Comparison of ENCODE assay signal across 8 cellular contexts in the genomic region with DNA sequence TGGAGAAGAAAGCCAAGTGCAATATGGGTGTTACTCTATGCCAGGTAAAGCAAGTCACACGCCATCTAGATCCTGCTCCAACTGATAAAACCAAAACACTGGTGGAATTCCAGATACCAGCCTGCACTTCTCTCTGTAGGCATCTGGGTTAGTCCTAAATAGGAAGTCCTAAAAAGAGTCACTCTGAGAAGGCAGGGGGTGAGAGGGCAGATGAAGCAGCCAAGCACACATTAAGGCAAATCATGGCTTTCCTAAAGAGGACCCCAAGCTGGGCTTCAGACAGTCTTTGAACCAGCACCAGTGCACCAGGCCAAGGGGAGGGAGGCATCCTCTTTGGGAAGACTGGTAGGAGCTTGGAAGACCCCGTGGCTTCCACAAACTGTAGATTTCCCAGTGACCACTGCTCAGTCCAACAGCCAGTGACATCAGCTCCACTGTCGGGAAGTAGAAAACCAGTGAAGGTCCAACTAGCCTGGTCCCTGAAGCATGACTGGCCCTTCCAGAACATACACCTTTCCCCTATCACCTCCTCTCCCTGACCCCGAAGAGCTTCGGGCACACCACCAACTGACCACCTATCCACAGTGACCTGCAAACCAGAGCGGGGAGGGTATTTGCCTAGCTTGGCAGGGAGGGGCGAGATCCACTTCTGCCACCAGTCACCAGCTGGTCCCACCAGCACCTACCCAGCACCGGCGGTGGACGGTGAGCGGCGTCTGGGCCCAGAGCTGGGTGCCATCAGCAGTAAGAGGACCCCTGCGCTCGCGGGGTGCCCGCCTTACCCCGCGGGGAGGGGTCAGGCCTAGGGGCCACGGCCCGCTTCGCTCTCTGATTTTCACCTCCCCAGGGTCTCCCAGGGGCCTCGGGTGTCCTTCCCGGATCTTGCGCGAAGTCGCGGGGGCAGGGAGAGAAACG. TPM values are rescaled to one million over a fixed set of nuclear protein-coding genes. Genes with fewer than 3 reads are reported as not detected.
DNase-seq lines count a peak whose midpoint lies in the region; ATAC-seq and TF ChIP-seq lines count a peak whose summit lies in the region.

No MANE protein-coding gene starts in this region.

- H3K36me3 Mint-ChIP-seq in chondrocyte (ENCODE audit: low read depth) (no peaks in the 10 kb centered on the region), memory B cell (peaks cover 5% of the 10 kb centered on the region)

- ATAC-seq in RWPE2 (ENCODE audit: low read depth) (peak; percentile 34; the same call in 2 of the 3 replicates), memory B cell (ENCODE audit: low read depth) (peak; percentile 19), HG02759 (IDR thresholded peaks at IDR 0.05; ENCODE audit: unreplicated experiment) (no peak)

- H3K27me3 ChIP-seq in RWPE2 (ENCODE audit: insufficient read depth, poor library complexity, severe bottlenecking) (no peaks in the 10 kb centered on the region), thyroid gland (no peaks in the 10 kb centered on the region)

- no peaks in the 10 kb centered on the region for H3K27me3 Mint-ChIP-seq in chondrocyte (ENCODE audit: low read depth)
- no peaks in the 10 kb centered on the region for H3K27me3 Mint-ChIP-seq in memory B cell

- CTCF ChIA-PET in AG04449 (lab: Yijun Ruan, JAX), result interaction anchor here (1.0 to 2.3 kb wide), 3 partner anchors 52 to 56 kb away, joined by 3 to 8 read pairs (median 5); no protein-coding TSS in a partner anchor

- TF ChIP-seq POLR2A in GM19099 (IDR thresholded peaks at IDR 0.05; ENCODE audit: extremely low read depth, insufficient read length, low read depth) (peak; percentile 28), thyroid gland (IDR thresholded peaks at IDR 0.05) (peak in 1 of 2 donors; percentile 70)

- H3K4me3 ChIP-seq in AG04449 (ENCODE audit: low read depth, low read length), result peak overlapping the region; percentile 77
- H3K4me3 ChIP-seq in RWPE2 (ENCODE audit: severe bottlenecking), result peak overlapping the region; percentile 98
- H3K4me3 ChIP-seq in thyroid gland (replicated peaks in 1 of 3), result peak overlapping the region; percentile 69 to 83 (median 79)

- H3K9me3 ChIP-seq in RWPE2 (ENCODE audit: severe bottlenecking) (no peaks in the 10 kb centered on the region), thyroid gland (no peaks in the 10 kb centered on the region)

- H3K36me3 ChIP-seq in RWPE2 (ENCODE audit: low read depth) (peaks cover 25% of the 10 kb centered on the region), thyroid gland (no peaks in the 10 kb centered on the region)

- 16 to 57% methylated on average over 6 to 28 of the region's 28 CpGs for WGBS in thyroid gland, 2 donors

- H3K4me1 ChIP-seq in RWPE2 (ENCODE audit: insufficient read depth, poor library complexity, severe bottlenecking), result peaks cover 25% of the 10 kb centered on the region
- H3K4me1 ChIP-seq in thyroid gland, result peaks cover 40 to 46% of the 10 kb centered on the region in 2 donors

- H3K4me3 Mint-ChIP-seq in chondrocyte (ENCODE audit: unreplicated experiment) (peak overlapping the region; percentile 83), memory B cell (peak overlapping the region; percentile 93)

- TF ChIP-seq CTCF in AG04449 (IDR thresholded peaks at IDR 0.05; ENCODE audit: insufficient read depth, low read length, missing control alignments) (no peak), RWPE2 (IDR thresholded peaks at IDR 0.05; ENCODE audit: poor library complexity, severe bottlenecking) (no peak), chondrocyte (IDR thresholded peaks at IDR 0.05) (no peak), thyroid gland (IDR thresholded peaks at IDR 0.05) (no peak)

- H3K27ac ChIP-seq in RWPE2 (ENCODE audit: poor library complexity, severe bottlenecking), result peak overlapping the region; percentile 76
- H3K27ac ChIP-seq in thyroid gland, result peak overlapping the region; percentile 98 to 99 (median 98)

- peak overlapping the region; percentile 90 for H3K27ac Mint-ChIP-seq in chondrocyte (ENCODE audit: unreplicated experiment)
- H3K27ac Mint-ChIP-seq in memory B cell, result peak overlapping the region; percentile 91

- POLR2A ChIA-PET in AG04449 (lab: Yijun Ruan, JAX), result no interaction called here

- H3K4me1 Mint-ChIP-seq in chondrocyte (ENCODE audit: low read depth), result peaks cover 51% of the 10 kb centered on the region
- H3K4me1 Mint-ChIP-seq in memory B cell, result peaks cover 50% of the 10 kb centered on the region

- intact Hi-C loops in thyroid gland (cut with DNase I), result no loop called here

- H3K9me3 Mint-ChIP-seq in chondrocyte (ENCODE audit: low read depth) (no peaks in the 10 kb centered on the region), memory B cell (no peaks in the 10 kb centered on the region)

- DNase-seq in AG04449 (ENCODE audit: low read depth, low spot score) (no peak), RWPE2 (ENCODE audit: low spot score) (no peak), chondrocyte (ENCODE audit: low spot score) (no peak), memory B cell (ENCODE audit: low spot score in 2 of 2) (peak in 1 of 2 donors; percentile 32), thyroid gland (peak; percentile 56 to 58), putamen (ENCODE audit: low spot score) (no peak)

RNA-seq across cellular contexts. Expression of gene LITAF, which starts 1.0 kb away (rescaled TPM):
- 74.5 to 91.9 TPM (median 90.0 TPM) in 3 replicates for total RNA-seq in chondrocyte
- total RNA-seq in thyroid gland, result 100 to 1,000 TPM; 101 to 136 (median 112) TPM

Comparison
In these comparisons a context has a peak if more than half of its experiments do, and no peak if none do; other contexts are left out.
1. DNase-seq: peak in thyroid gland (2 of 2); none in AG04449 (single experiment), RWPE2 (single experiment), chondrocyte (single experiment) and putamen (single experiment).
2. Peak in every context shown above with its lines, with median percentiles within 50 percentile points of each other: H3K4me3 ChIP-seq.